1 cellular context compared by ENCODE assay signal in the genomic region with DNA sequence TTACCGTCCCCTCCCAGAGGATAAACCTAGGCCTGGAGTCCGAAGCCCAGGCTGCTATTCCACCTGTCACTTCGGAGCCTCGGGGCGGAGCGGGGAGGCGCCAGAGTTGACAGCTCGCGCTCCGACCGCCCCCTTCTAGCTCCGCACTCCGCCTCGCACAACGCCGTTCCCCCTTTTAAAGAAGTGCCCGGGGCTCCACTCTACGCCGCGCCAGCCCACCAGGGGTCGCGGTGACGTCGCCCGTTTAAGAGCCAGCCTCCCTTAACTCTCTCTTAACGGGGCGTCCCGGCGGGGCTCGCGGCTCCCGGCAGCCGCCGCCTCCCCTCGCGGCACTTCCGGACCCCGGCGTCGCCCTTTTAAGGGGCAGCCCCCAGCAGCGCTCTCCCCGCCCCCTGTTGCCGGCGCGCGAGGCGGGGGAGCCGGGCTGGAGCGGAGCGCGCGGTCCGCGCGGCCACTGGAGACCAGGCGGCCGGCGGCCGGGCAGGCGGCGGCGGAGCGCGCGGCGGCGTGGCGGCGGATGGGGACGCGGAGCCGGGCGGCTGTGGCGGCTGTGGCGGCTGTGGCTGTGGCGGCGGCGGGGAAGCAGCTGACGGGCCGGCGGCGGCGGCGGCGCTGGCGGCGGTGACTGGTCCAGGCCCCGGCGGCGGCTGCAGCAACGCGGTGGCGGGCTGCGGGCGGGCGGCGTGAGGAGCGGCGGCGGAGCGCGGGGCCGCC.
A peak's percentile ranks its signal among the peaks of the same experiment; 100 is the strongest.
TF ChIP-seq lines count a peak whose summit lies in the region.

Gene INAFM2, plus strand, starts transcription at position 454 of the 714 bp plus-strand sequence. CDS start 364 bp downstream, outside the sequence.

TF ChIP-seq in HepG2, 621 proteins besides CTCF, POLR2A, EP300 and RAD21 (continued from another document and continues in another):
- TF ChIP-seq ZNF574 (CRISPR knock-in tag; IDR thresholded peaks at IDR 0.05): peak; percentile 89
- no peak for TF ChIP-seq ZMYM3 (CRISPR knock-in tag; IDR thresholded peaks at IDR 0.05)
- no peak for TF ChIP-seq CENPT (CRISPR knock-in tag; IDR thresholded peaks at IDR 0.05; ENCODE audit: low read depth)
- no peak for TF ChIP-seq GPN1 (CRISPR knock-in tag; IDR thresholded peaks at IDR 0.05; ENCODE audit: borderline replicate concordance)
- TF ChIP-seq SOX6 (IDR thresholded peaks at IDR 0.05): no peak
- peak; percentile 27; the same call in 1 of the 2 replicates for TF ChIP-seq SOX6 (CRISPR knock-in tag; IDR thresholded peaks at IDR 0.05)
- no peak for TF ChIP-seq SNAI1 (CRISPR knock-in tag; IDR thresholded peaks at IDR 0.05; ENCODE audit: borderline replicate concordance)
- TF ChIP-seq ISL2 (CRISPR knock-in tag; IDR thresholded peaks at IDR 0.05): peak; percentile 75
- no peak for TF ChIP-seq DMAP1 (CRISPR knock-in tag; IDR thresholded peaks at IDR 0.05)
- TF ChIP-seq RBFOX2 (IDR thresholded peaks at IDR 0.05; ENCODE audit: low read depth, low read length): peak; percentile 32; the same call in 1 of the 2 replicates
- TF ChIP-seq ZNF704 (CRISPR knock-in tag; IDR thresholded peaks at IDR 0.05; ENCODE audit: borderline replicate concordance): no peak
- TF ChIP-seq KLF11 (CRISPR knock-in tag; IDR thresholded peaks at IDR 0.05): no peak
- TF ChIP-seq, protein P1, sequence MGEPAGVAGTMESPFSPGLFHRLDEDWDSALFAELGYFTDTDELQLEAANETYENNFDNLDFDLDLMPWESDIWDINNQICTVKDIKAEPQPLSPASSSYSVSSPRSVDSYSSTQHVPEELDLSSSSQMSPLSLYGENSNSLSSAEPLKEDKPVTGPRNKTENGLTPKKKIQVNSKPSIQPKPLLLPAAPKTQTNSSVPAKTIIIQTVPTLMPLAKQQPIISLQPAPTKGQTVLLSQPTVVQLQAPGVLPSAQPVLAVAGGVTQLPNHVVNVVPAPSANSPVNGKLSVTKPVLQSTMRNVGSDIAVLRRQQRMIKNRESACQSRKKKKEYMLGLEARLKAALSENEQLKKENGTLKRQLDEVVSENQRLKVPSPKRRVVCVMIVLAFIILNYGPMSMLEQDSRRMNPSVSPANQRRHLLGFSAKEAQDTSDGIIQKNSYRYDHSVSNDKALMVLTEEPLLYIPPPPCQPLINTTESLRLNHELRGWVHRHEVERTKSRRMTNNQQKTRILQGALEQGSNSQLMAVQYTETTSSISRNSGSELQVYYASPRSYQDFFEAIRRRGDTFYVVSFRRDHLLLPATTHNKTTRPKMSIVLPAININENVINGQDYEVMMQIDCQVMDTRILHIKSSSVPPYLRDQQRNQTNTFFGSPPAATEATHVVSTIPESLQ (CRISPR knock-in tag; conservative IDR thresholded peaks at IDR 0.05): no peak
- peak; percentile 70; the same call in 1 of the 2 replicates for TF ChIP-seq NKX3-1 (CRISPR knock-in tag; IDR thresholded peaks at IDR 0.05)
- no peak for TF ChIP-seq PLSCR1 (CRISPR knock-in tag; IDR thresholded peaks at IDR 0.05; ENCODE audit: borderline replicate concordance)
- no peak for TF ChIP-seq ZNF234 (CRISPR knock-in tag; conservative IDR thresholded peaks at IDR 0.05)
- no peak for TF ChIP-seq ZNF639 (CRISPR knock-in tag; conservative IDR thresholded peaks at IDR 0.05)
- TF ChIP-seq ZBTB7B (CRISPR knock-in tag; IDR thresholded peaks at IDR 0.05): peak; percentile 92
- no peak for TF ChIP-seq MLLT10 (CRISPR knock-in tag; IDR thresholded peaks at IDR 0.05)
- no peak for TF ChIP-seq ZNF512 (CRISPR knock-in tag; IDR thresholded peaks at IDR 0.05)
- peak; percentile 35; the same call in 1 of the 2 replicates for TF ChIP-seq HOXA3 (CRISPR knock-in tag; IDR thresholded peaks at IDR 0.05)
- TF ChIP-seq LBX2 (CRISPR knock-in tag; IDR thresholded peaks at IDR 0.05; ENCODE audit: borderline replicate concordance): peak; percentile 60; the same call in 1 of the 2 replicates
- TF ChIP-seq MXI1 (IDR thresholded peaks at IDR 0.05; ENCODE audit: borderline replicate concordance, low read depth, low read length): peak; percentile 56; the same call in 1 of the 3 replicates
- TF ChIP-seq, protein P2, sequence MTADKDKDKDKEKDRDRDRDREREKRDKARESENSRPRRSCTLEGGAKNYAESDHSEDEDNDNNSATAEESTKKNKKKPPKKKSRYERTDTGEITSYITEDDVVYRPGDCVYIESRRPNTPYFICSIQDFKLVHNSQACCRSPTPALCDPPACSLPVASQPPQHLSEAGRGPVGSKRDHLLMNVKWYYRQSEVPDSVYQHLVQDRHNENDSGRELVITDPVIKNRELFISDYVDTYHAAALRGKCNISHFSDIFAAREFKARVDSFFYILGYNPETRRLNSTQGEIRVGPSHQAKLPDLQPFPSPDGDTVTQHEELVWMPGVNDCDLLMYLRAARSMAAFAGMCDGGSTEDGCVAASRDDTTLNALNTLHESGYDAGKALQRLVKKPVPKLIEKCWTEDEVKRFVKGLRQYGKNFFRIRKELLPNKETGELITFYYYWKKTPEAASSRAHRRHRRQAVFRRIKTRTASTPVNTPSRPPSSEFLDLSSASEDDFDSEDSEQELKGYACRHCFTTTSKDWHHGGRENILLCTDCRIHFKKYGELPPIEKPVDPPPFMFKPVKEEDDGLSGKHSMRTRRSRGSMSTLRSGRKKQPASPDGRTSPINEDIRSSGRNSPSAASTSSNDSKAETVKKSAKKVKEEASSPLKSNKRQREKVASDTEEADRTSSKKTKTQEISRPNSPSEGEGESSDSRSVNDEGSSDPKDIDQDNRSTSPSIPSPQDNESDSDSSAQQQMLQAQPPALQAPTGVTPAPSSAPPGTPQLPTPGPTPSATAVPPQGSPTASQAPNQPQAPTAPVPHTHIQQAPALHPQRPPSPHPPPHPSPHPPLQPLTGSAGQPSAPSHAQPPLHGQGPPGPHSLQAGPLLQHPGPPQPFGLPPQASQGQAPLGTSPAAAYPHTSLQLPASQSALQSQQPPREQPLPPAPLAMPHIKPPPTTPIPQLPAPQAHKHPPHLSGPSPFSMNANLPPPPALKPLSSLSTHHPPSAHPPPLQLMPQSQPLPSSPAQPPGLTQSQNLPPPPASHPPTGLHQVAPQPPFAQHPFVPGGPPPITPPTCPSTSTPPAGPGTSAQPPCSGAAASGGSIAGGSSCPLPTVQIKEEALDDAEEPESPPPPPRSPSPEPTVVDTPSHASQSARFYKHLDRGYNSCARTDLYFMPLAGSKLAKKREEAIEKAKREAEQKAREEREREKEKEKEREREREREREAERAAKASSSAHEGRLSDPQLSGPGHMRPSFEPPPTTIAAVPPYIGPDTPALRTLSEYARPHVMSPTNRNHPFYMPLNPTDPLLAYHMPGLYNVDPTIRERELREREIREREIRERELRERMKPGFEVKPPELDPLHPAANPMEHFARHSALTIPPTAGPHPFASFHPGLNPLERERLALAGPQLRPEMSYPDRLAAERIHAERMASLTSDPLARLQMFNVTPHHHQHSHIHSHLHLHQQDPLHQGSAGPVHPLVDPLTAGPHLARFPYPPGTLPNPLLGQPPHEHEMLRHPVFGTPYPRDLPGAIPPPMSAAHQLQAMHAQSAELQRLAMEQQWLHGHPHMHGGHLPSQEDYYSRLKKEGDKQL (CRISPR knock-in tag; IDR thresholded peaks at IDR 0.05; ENCODE audit: low read depth): no peak
- no peak for TF ChIP-seq DNMT3B (CRISPR knock-in tag; conservative IDR thresholded peaks at IDR 0.05)
- TF ChIP-seq ZNF83 (CRISPR knock-in tag; IDR thresholded peaks at IDR 0.05; ENCODE audit: borderline replicate concordance): no peak
- TF ChIP-seq KLF6 (CRISPR knock-in tag; IDR thresholded peaks at IDR 0.05): peak; percentile 62; the same call in 1 of the 2 replicates
- no peak for TF ChIP-seq CC2D1A (CRISPR knock-in tag; IDR thresholded peaks at IDR 0.05)
- no peak for TF ChIP-seq ZNF335 (CRISPR knock-in tag; IDR thresholded peaks at IDR 0.05)
- no peak for TF ChIP-seq ZNF761 (CRISPR knock-in tag; conservative IDR thresholded peaks at IDR 0.05)
- peak; percentile 33; the same call in 1 of the 2 replicates for TF ChIP-seq ZNF547 (CRISPR knock-in tag; IDR thresholded peaks at IDR 0.05)
- 0 out of 2 replicates have a peak, but pooled peaks have one; percentile 65 for TF ChIP-seq PAX8 (CRISPR knock-in tag; IDR thresholded peaks at IDR 0.05; ENCODE audit: borderline replicate concordance)
- TF ChIP-seq MTF1 (CRISPR knock-in tag; IDR thresholded peaks at IDR 0.05): no peak
- TF ChIP-seq ZBTB1 (CRISPR knock-in tag; IDR thresholded peaks at IDR 0.05; ENCODE audit: borderline replicate concordance): no peak
- peak; percentile 57; the same call in 1 of the 2 replicates for TF ChIP-seq GMEB1 (CRISPR knock-in tag; IDR thresholded peaks at IDR 0.05; ENCODE audit: borderline replicate concordance)
- no peak for TF ChIP-seq KLF9 (CRISPR knock-in tag; IDR thresholded peaks at IDR 0.05; ENCODE audit: low read depth)
- TF ChIP-seq, protein P3, sequence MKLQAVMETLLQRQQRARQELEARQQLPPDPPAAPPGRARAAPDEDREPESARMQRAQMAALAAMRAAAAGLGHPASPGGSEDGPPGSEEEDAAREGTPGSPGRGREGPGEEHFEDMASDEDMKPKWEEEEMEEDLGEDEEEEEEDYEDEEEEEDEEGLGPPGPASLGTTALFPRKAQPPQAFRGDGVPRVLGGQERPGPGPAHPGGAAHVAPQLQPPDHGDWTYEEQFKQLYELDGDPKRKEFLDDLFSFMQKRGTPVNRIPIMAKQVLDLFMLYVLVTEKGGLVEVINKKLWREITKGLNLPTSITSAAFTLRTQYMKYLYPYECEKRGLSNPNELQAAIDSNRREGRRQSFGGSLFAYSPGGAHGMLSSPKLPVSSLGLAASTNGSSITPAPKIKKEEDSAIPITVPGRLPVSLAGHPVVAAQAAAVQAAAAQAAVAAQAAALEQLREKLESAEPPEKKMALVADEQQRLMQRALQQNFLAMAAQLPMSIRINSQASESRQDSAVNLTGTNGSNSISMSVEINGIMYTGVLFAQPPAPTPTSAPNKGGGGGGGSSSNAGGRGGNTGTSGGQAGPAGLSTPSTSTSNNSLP (IDR thresholded peaks at IDR 0.05; ENCODE audit: low read depth, low read length): no peak
